13 cellular contexts compared by ENCODE assay signal in genomic region chr9:33249087-33249657, GRCh38. TPM values are rescaled to one million over a fixed set of nuclear protein-coding genes. Genes with fewer than 3 reads are reported as not detected.
A peak's percentile ranks its signal among the peaks of the same experiment; 100 is the strongest.
DNase-seq lines count a peak whose midpoint lies in the region; ATAC-seq, FAIRE-seq and TF ChIP-seq lines count a peak whose summit lies in the region.
"Had no signal": no experiment of that assay in that cellular context is flagged by ENCODE, and none has a peak within 500 bp of the region (broad histone marks: within the 10 kb centered on the region; RNA-seq: fewer than 3 reads in every experiment).

No MANE protein-coding gene starts in this region.

- DNase-seq in GM10266 (ENCODE audit: extremely low spot score) = peak; percentile 23
- DNase-seq in GM12878 (ENCODE audit: low read depth, low spot score) = no peak
- DNase-seq in cerebellum (ENCODE audit: low spot score) = no peak
- DNase-seq in right atrium auricular region (ENCODE audit: low spot score) = no peak
- DNase-seq: CD8-positive, alpha-beta memory T cell had no signal

- H3K79me2 ChIP-seq in GM12878 (ENCODE audit: control insufficient read depth, insufficient read depth, low read length) = no peaks in the 10 kb centered on the region

- H3K27me3 ChIP-seq in GM12878 (replicated peaks in 1 of 2; ENCODE audit: control insufficient read depth in 2 of 2, insufficient read depth in 2 of 2, low read length in 1 of 2) (no peaks in the 10 kb centered on the region), right atrium auricular region (no peaks in the 10 kb centered on the region)
- H3K27me3 ChIP-seq: adrenal gland had no signal

- no peaks in the 10 kb centered on the region for H4K20me1 ChIP-seq in GM12878 (ENCODE audit: control insufficient read depth, insufficient read depth)

- FAIRE-seq in GM12878 (lab: Jason Lieb, UNC) = peak; percentile 13
- FAIRE-seq: endometrium had no signal

- no peaks in the 10 kb centered on the region for H3K9me3 ChIP-seq in GM12878 (replicated peaks; ENCODE audit: control insufficient read depth, insufficient read depth, low read length)
- no peaks in the 10 kb centered on the region for H3K9me3 ChIP-seq in right atrium auricular region
- H3K9me3 ChIP-seq: adrenal gland had no signal

- peak overlapping the region; percentile 10; the same call in 1 of the 2 replicates for H3K27ac ChIP-seq in GM12878 (ENCODE audit: control insufficient read depth, insufficient read depth)
- H3K27ac ChIP-seq in right atrium auricular region = no peak overlapping the region
- H3K27ac ChIP-seq: adrenal gland had no signal

- H3K4me3 ChIP-seq in GM12878 = no peak overlapping the region
- no peak overlapping the region for H3K4me3 ChIP-seq in right atrium auricular region
- H3K4me3 ChIP-seq: adrenal gland had no signal

- H2AFZ ChIP-seq in GM12878 (ENCODE audit: control insufficient read depth, low read depth, low read length) = peak overlapping the region; percentile 30

- no peak overlapping the region for H3K9ac ChIP-seq in GM12878 (ENCODE audit: control insufficient read depth, insufficient read depth, low read length)

- TF ChIP-seq EP300 in GM12878 (IDR thresholded peaks at IDR 0.05; ENCODE audit: borderline replicate concordance in 1 of 2, control insufficient read depth in 1 of 2, low read depth in 2 of 2, low read length in 2 of 2) = no peak

- POLR2A ChIA-PET in GM12878 (lab: Charles Lee) = interaction anchor here (1.0 kb wide), 1 partner anchor 120 kb away, joined by 3 read pairs; no protein-coding TSS in a partner anchor

- H3K4me2 ChIP-seq in GM12878 (ENCODE audit: control insufficient read depth, insufficient read depth) = no peak overlapping the region

- SMC1A ChIA-PET in GM12878 (lab: Charles Lee; ENCODE audit: uncharacterized antibody, unreplicated experiment) = interaction anchor here (1.2 kb wide), 1 partner anchor 23 kb away, joined by 5 read pairs; no protein-coding TSS in a partner anchor

- peaks cover 16% of the 10 kb centered on the region for H3K4me1 ChIP-seq in GM12878 (ENCODE audit: control insufficient read depth, insufficient read depth, low read length)
- H3K4me1 ChIP-seq in right atrium auricular region = no peaks in the 10 kb centered on the region
- H3K4me1 ChIP-seq: adrenal gland had no signal

- WGBS in GM12878 (ENCODE audit: insufficient coverage, insufficient replicate concordance, low lambda C conversion rate, missing lambda C conversion rate) = 4% methylated on average over 6 of the region's 6 CpGs

- RAD21 ChIA-PET in GM12878 (lab: Charles Lee; ENCODE audit: unreplicated experiment) = interaction anchor here (1.4 kb wide), 1 partner anchor 23 kb away, joined by 4 read pairs; no protein-coding TSS in a partner anchor

- BruUV-seq in GM12878 (replicated peaks; lab: Mats Ljungman, UMichigan) = no TSS peak

- intact Hi-C loops in GM12878 (cut with micrococcal nuclease; ENCODE audit: unreplicated experiment) = no loop called here

- peak; percentile 46 for ATAC-seq in GM19372 (IDR thresholded peaks at IDR 0.05; ENCODE audit: low read depth, unreplicated experiment)
- peak; percentile 52 for ATAC-seq in HG03045 (IDR thresholded peaks at IDR 0.05; ENCODE audit: unreplicated experiment)
- ATAC-seq in GM12878 = peak; percentile 79
- no peak for ATAC-seq in HG02870 (IDR thresholded peaks at IDR 0.05; ENCODE audit: unreplicated experiment)
- ATAC-seq in HG02981 (IDR thresholded peaks at IDR 0.05; ENCODE audit: unreplicated experiment) = no peak

- H3K36me3 ChIP-seq in GM12878 (ENCODE audit: control insufficient read depth in 2 of 2, insufficient read depth in 2 of 2, low read length in 1 of 2) (peaks cover 3 to 8% of the 10 kb centered on the region in 2 experiments; a peak in 3 of 4 replicates), right atrium auricular region (peaks cover 28% of the 10 kb centered on the region)

- no peak for TF ChIP-seq POLR2A in GM12878 (IDR thresholded peaks at IDR 0.05; ENCODE audit: low read depth, low read length)

- CTCF ChIA-PET in GM12878 (lab: Yijun Ruan, JAX) = interaction anchor here (0.7 to 0.9 kb wide), 4 partner anchors 26 to 206 kb away, joined by 3 read pairs; partner anchors contain the start of gene NFX1

- 0 out of 2 replicates have a peak, but pooled peaks have one; percentile 9 for TF ChIP-seq RAD21 in GM12878 (IDR thresholded peaks at IDR 0.05; ENCODE audit: insufficient read depth, low read depth, low read length)

- in situ Hi-C loops in GM12878 (cut with MboI) = loop anchor here (5.0 kb wide), 1 partner anchor 48 kb away; no protein-coding TSS in a partner anchor

- TF ChIP-seq CTCF in GM10266 (IDR thresholded peaks at IDR 0.05; ENCODE audit: control insufficient read depth, insufficient read depth, low read depth, missing control alignments) (no peak), GM12878 (IDR thresholded peaks at IDR 0.05 in 2 of 3, conservative IDR thresholded peaks at IDR 0.05 in 1 of 3; ENCODE audit: control insufficient read depth in 2 of 3, extremely low read depth in 1 of 3, insufficient read depth in 1 of 3, low read depth in 3 of 3, low read length in 3 of 3) (no peak), right atrium auricular region (IDR thresholded peaks at IDR 0.05) (no peak)

RNA-seq across cellular contexts. Expression of gene SPINK4, which starts 9.2 kb away (rescaled TPM):
- not detected in 2 replicates for total RNA-seq in GM12878 (2013; cell fraction: nucleolus; rRNA removed)
- total RNA-seq in GM12878 (2014; rRNA removed) = not detected in 2 replicates
- not detected in 2 replicates for total RNA-seq in GM12878 (2014; rRNA removed; fragmentation: Illumina TruSeq; extraction: Trizol)
- not detected in 2 replicates for total RNA-seq in GM12878 (2021)
- polyA plus RNA-seq in GM12878 (2011; ENCODE audit: low read depth) = not detected
- not detected in 2 replicates for polyA plus RNA-seq in GM12878 (2011; rRNA removed)
- not detected in 2 replicates for polyA plus RNA-seq in GM12878 (2011; cell fraction: cytosol; rRNA removed)
- polyA plus RNA-seq in GM12878 (2011; cell fraction: nucleus; rRNA removed) = not detected in 2 replicates
- not detected in 2 replicates for polyA plus RNA-seq in GM12878 (2012)
- not detected in 2 replicates for polyA plus RNA-seq in GM12878 (2014; fragmentation: Illumina TruSeq; extraction: Trizol)
- polyA plus RNA-seq in GM12878 (2014; fragmentation: Nextera tagmentation; extraction: Ambion mirVana) = not detected
- not detected in 2 replicates for polyA plus RNA-seq in GM12878 (2014; rRNA removed)
- not detected for polyA plus RNA-seq in GM12878 (2016; fragmentation: Nextera tagmentation; extraction: Ambion mirVana)
- not detected in 2 replicates for polyA minus RNA-seq in GM12878 (2011; rRNA and poly(A)+ RNA removed)
- 6.7 and 35.7 TPM in 2 replicates for polyA minus RNA-seq in GM12878 (2011; cell fraction: cytosol; rRNA and poly(A)+ RNA removed)
- 1.8 TPM in 1 of 2 replicates, not detected in the other for polyA minus RNA-seq in GM12878 (2011; cell fraction: nucleus; rRNA and poly(A)+ RNA removed)
- not detected for total RNA-seq in cerebellum
- not detected for total RNA-seq in right atrium auricular region
- total RNA-seq: activated CD8-positive, alpha-beta memory T cell treated with anti-CD3 and anti-CD28 coated beads for 36 hours; CD8-positive, alpha-beta memory T cell; NCI-H460 had no signal
- polyA plus RNA-seq: CD8-positive, alpha-beta memory T cell had no signal

RNA-seq across cellular contexts. Expression of gene BAG1, which starts 15.3 kb away (rescaled TPM):
- 43.3 and 52.7 TPM in 2 replicates for total RNA-seq in GM12878 (2013; cell fraction: nucleolus; rRNA removed)
- total RNA-seq in GM12878 (2014; rRNA removed) = 46.3 and 50.0 TPM in 2 replicates
- 67.9 and 72.1 TPM in 2 replicates for total RNA-seq in GM12878 (2014; rRNA removed; fragmentation: Illumina TruSeq; extraction: Trizol)
- 120 and 121 TPM in 2 replicates for total RNA-seq in GM12878 (2021)
- polyA plus RNA-seq in GM12878 (2011; ENCODE audit: low read depth) = 56.0 TPM
- polyA plus RNA-seq in GM12878 (2011; rRNA removed) = 43.9 and 54.3 TPM in 2 replicates
- polyA plus RNA-seq in GM12878 (2011; cell fraction: cytosol; rRNA removed) = 28.7 and 38.7 TPM in 2 replicates
- polyA plus RNA-seq in GM12878 (2011; cell fraction: nucleus; rRNA removed) = 28.4 and 37.7 TPM in 2 replicates
- 51.5 and 53.4 TPM in 2 replicates for polyA plus RNA-seq in GM12878 (2012)
- 60.8 and 65.6 TPM in 2 replicates for polyA plus RNA-seq in GM12878 (2014; fragmentation: Illumina TruSeq; extraction: Trizol)
- polyA plus RNA-seq in GM12878 (2014; fragmentation: Nextera tagmentation; extraction: Ambion mirVana) = 10 to 100 TPM; 11.6 to 43.8 TPM
- polyA plus RNA-seq in GM12878 (2014; rRNA removed) = 107 and 115 TPM in 2 replicates
- 100 to 1,000 TPM; 120 to 135 TPM for polyA plus RNA-seq in GM12878 (2016; fragmentation: Nextera tagmentation; extraction: Ambion mirVana)
- polyA minus RNA-seq in GM12878 (2011; rRNA and poly(A)+ RNA removed) = 24.5 and 25.2 TPM in 2 replicates
- polyA minus RNA-seq in GM12878 (2011; cell fraction: cytosol; rRNA and poly(A)+ RNA removed) = 11.5 and 14.2 TPM in 2 replicates
- 27.7 and 54.5 TPM in 2 replicates for polyA minus RNA-seq in GM12878 (2011; cell fraction: nucleus; rRNA and poly(A)+ RNA removed)
- 12.9 TPM for total RNA-seq in cerebellum
- 100 to 1,000 TPM; 162 to 166 TPM for total RNA-seq in right atrium auricular region

RNA-seq across cellular contexts. Expression of gene CHMP5, which starts 15.7 kb away (rescaled TPM):
- total RNA-seq in GM12878 (2013; cell fraction: nucleolus; rRNA removed) = 27.2 and 29.5 TPM in 2 replicates
- total RNA-seq in GM12878 (2014; rRNA removed) = 40.3 and 55.7 TPM in 2 replicates
- total RNA-seq in GM12878 (2014; rRNA removed; fragmentation: Illumina TruSeq; extraction: Trizol) = 68.7 and 75.7 TPM in 2 replicates
- 50.6 and 56.7 TPM in 2 replicates for total RNA-seq in GM12878 (2021)
- polyA plus RNA-seq in GM12878 (2011; ENCODE audit: low read depth) = 56.9 TPM
- 179 and 312 TPM in 2 replicates for polyA plus RNA-seq in GM12878 (2011; rRNA removed)
- polyA plus RNA-seq in GM12878 (2011; cell fraction: cytosol; rRNA removed) = 51.2 and 60.3 TPM in 2 replicates
- polyA plus RNA-seq in GM12878 (2011; cell fraction: nucleus; rRNA removed) = 56.1 and 66.1 TPM in 2 replicates
- polyA plus RNA-seq in GM12878 (2012) = 63.1 and 86.9 TPM in 2 replicates
- 79.0 and 91.5 TPM in 2 replicates for polyA plus RNA-seq in GM12878 (2014; fragmentation: Illumina TruSeq; extraction: Trizol)
- 100 to 1,000 TPM; 121 to 152 TPM for polyA plus RNA-seq in GM12878 (2014; fragmentation: Nextera tagmentation; extraction: Ambion mirVana)
- polyA plus RNA-seq in GM12878 (2014; rRNA removed) = 41.8 and 65.1 TPM in 2 replicates
- 10 to 100 TPM; 78.3 to 83.8 TPM for polyA plus RNA-seq in GM12878 (2016; fragmentation: Nextera tagmentation; extraction: Ambion mirVana)
- 28.8 and 52.7 TPM in 2 replicates for polyA minus RNA-seq in GM12878 (2011; rRNA and poly(A)+ RNA removed)
- 18.2 and 24.5 TPM in 2 replicates for polyA minus RNA-seq in GM12878 (2011; cell fraction: cytosol; rRNA and poly(A)+ RNA removed)
- 9.8 and 20.5 TPM in 2 replicates for polyA minus RNA-seq in GM12878 (2011; cell fraction: nucleus; rRNA and poly(A)+ RNA removed)
- 54.6 TPM for total RNA-seq in cerebellum
- total RNA-seq in right atrium auricular region = 10 to 100 TPM; 44.0 to 51.1 TPM

RNA-seq across cellular contexts. Expression of gene NFX1, which starts 41.1 kb away (rescaled TPM):
- total RNA-seq in GM12878 (2013; cell fraction: nucleolus; rRNA removed) = 106 and 126 TPM in 2 replicates
- total RNA-seq in GM12878 (2014; rRNA removed) (31.7 and 33.0 TPM in 2 replicates), GM12878 (2014; rRNA removed; fragmentation: Illumina TruSeq; extraction: Trizol) (32.4 and 33.8 TPM in 2 replicates), GM12878 (2021) (32.6 and 37.7 TPM in 2 replicates), cerebellum (22.1 TPM), right atrium auricular region (10 to 100 TPM; 23.7 to 29.1 TPM)
- polyA plus RNA-seq in GM12878 (2011; ENCODE audit: low read depth) = 25.7 TPM
- polyA plus RNA-seq in GM12878 (2011; rRNA removed) (43.6 and 44.2 TPM in 2 replicates), GM12878 (2014; fragmentation: Illumina TruSeq; extraction: Trizol) (44.4 and 46.0 TPM in 2 replicates), GM12878 (2014; fragmentation: Nextera tagmentation; extraction: Ambion mirVana) (10 to 100 TPM; 11.9 to 18.6 TPM), GM12878 (2014; rRNA removed) (33.0 and 34.6 TPM in 2 replicates), GM12878 (2016; fragmentation: Nextera tagmentation; extraction: Ambion mirVana) (10 to 100 TPM; 42.6 to 45.1 TPM)
- 46.4 and 50.9 TPM in 2 replicates for polyA plus RNA-seq in GM12878 (2011; cell fraction: cytosol; rRNA removed)
- polyA plus RNA-seq in GM12878 (2011; cell fraction: nucleus; rRNA removed) = 56.3 and 62.8 TPM in 2 replicates
- 29.4 and 36.7 TPM in 2 replicates for polyA plus RNA-seq in GM12878 (2012)
- 106 and 140 TPM in 2 replicates for polyA minus RNA-seq in GM12878 (2011; rRNA and poly(A)+ RNA removed)
- 19.8 and 30.7 TPM in 2 replicates for polyA minus RNA-seq in GM12878 (2011; cell fraction: cytosol; rRNA and poly(A)+ RNA removed)
- 34.7 and 50.5 TPM in 2 replicates for polyA minus RNA-seq in GM12878 (2011; cell fraction: nucleus; rRNA and poly(A)+ RNA removed)

Comparison
In these comparisons a context has a peak if more than half of its experiments do, and no peak if none do; other contexts are left out.
1. ATAC-seq: peak in GM19372 (single experiment), HG03045 (single experiment) and GM12878 (single experiment); none in HG02870 (single experiment) and HG02981 (single experiment).